In the genomic region with DNA sequence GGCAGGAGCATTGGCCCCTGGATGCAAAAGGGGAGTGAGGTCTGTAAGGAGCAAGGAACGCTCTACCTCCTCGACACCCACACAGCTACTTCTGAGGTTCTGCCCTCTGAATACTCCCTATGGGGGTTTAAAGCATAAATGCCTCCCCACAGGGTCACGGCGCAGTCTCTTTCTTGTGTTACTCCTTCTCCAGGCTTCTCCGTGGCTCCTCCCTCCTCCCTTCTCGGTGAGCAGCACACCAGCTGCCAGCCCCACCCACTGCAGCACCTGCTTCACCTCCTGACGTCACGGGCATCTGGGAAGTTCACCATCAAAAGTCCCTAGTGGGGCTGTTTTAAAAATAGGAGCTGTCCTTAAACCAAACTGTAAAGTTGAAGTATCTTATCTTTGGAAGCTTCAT, we compare ENCODE assay signal across 9 cellular contexts.
DNase-seq lines count a peak whose midpoint lies in the region; ATAC-seq and TF ChIP-seq lines count a peak whose summit lies in the region.
"Had no signal": no experiment of that assay in that cellular context is flagged by ENCODE, and none has a peak within 500 bp of the region (broad histone marks: within the 10 kb centered on the region; RNA-seq: fewer than 3 reads in every experiment).

No MANE protein-coding gene starts in this region.

- H2AFZ ChIP-seq in PC-3 (ENCODE audit: low read length): no peak overlapping the region

- H3K4me1 ChIP-seq in mucosa of descending colon (ENCODE audit: low read depth): no peaks in the 10 kb centered on the region
- peaks cover 12% of the 10 kb centered on the region for H3K4me1 ChIP-seq in PC-3 (ENCODE audit: insufficient read depth, low read length)
- H3K4me1 ChIP-seq: breast epithelium had no signal

- H3K27ac ChIP-seq in PC-3 (ENCODE audit: low read length): no peak overlapping the region
- H3K27ac ChIP-seq: breast epithelium had no signal

- H3K4me3 ChIP-seq in mucosa of descending colon (no peak overlapping the region), PC-3 (ENCODE audit: low read length) (no peak overlapping the region)
- H3K4me3 ChIP-seq: breast epithelium had no signal

- ATAC-seq in mucosa of descending colon: peak; percentile 98
- no peak for ATAC-seq in PC-3
- no peak for ATAC-seq in GM21786 (IDR thresholded peaks at IDR 0.05; ENCODE audit: unreplicated experiment)
- no peak for ATAC-seq in activated CD4-positive, CD25-positive, alpha-beta regulatory T cell treated with anti-CD3 and anti-CD28 coated beads, Interleukin-2, amount 50 U/mL, for 24 hours

- H3K9me2 ChIP-seq in PC-3 (replicated peaks; ENCODE audit: low read length): no peaks in the 10 kb centered on the region

- CTCF ChIA-PET in PC-3 (lab: Charles Lee): no interaction called here

- no TSS peak for BruUV-seq in PC-3 (replicated peaks; lab: Mats Ljungman, UMichigan)

- POLR2A ChIA-PET in PC-3 (lab: Charles Lee; ENCODE audit: unreplicated experiment): no interaction called here

- H3K4me2 ChIP-seq in PC-3 (ENCODE audit: low read length): no peak overlapping the region

- no peaks in the 10 kb centered on the region for H3F3A ChIP-seq in PC-3 (ENCODE audit: low read length, unreplicated experiment)

- no peaks in the 10 kb centered on the region for H3K27me3 ChIP-seq in PC-3 (ENCODE audit: low read length)
- H3K27me3 ChIP-seq: breast epithelium had no signal

- TF ChIP-seq CTCF in mucosa of descending colon (IDR thresholded peaks at IDR 0.05): no peak
- TF ChIP-seq CTCF in PC-3 (conservative IDR thresholded peaks at IDR 0.05; ENCODE audit: low read depth, low read length): no peak

- no peak overlapping the region for H3K9ac ChIP-seq in PC-3 (ENCODE audit: low read length)

- no peaks in the 10 kb centered on the region for H3K36me3 ChIP-seq in mucosa of descending colon (ENCODE audit: low read depth)
- H3K36me3 ChIP-seq in PC-3 (ENCODE audit: low read depth, low read length): no peaks in the 10 kb centered on the region
- H3K36me3 ChIP-seq: breast epithelium had no signal

- no peaks in the 10 kb centered on the region for H4K20me1 ChIP-seq in PC-3 (ENCODE audit: low read length)

- H3K9me3 ChIP-seq in mucosa of descending colon (no peaks in the 10 kb centered on the region), PC-3 (ENCODE audit: low read length) (no peaks in the 10 kb centered on the region)
- H3K9me3 ChIP-seq: breast epithelium had no signal

- no peaks in the 10 kb centered on the region for H3K79me2 ChIP-seq in PC-3 (ENCODE audit: low read length)

- intact Hi-C loops in mucosa of descending colon (cut with DNase I, micrococcal nuclease): no loop called here
- intact Hi-C loops in PC-3 (cut with micrococcal nuclease): no loop called here

- DNase-seq in DMS53 (lab: John Stamatoyannopoulos, UW) (peak; percentile 95), NCI-H1436 treated with DMSO at 0.1 percent for 48 hours (lab: John Stamatoyannopoulos, UW) (peak; percentile 63), mucosa of descending colon (peak; percentile 81 to 86 (median 82)), PC-3 (no peak), superior temporal gyrus (ENCODE audit: extremely low spot score) (no peak)
- peak; percentile 14 to 31 for DNase-seq in activated CD4-positive, alpha-beta T cell treated with anti-CD3 and anti-CD28 coated beads, Interleukin-2, amount 50 U/mL, for 48 hours

Comparison
In these comparisons a context has a peak if more than half of its experiments do, and no peak if none do; other contexts are left out.
1. DNase-seq: peak in DMS53 (single experiment), NCI-H1436 treated with DMSO at 0.1 percent for 48 hours (single experiment), activated CD4-positive, alpha-beta T cell treated with anti-CD3 and anti-CD28 coated beads, Interleukin-2, amount 50 U/mL, for 48 hours (2 of 2) and mucosa of descending colon (3 of 3); none in PC-3 (single experiment) and superior temporal gyrus (single experiment).